In the genomic region with DNA sequence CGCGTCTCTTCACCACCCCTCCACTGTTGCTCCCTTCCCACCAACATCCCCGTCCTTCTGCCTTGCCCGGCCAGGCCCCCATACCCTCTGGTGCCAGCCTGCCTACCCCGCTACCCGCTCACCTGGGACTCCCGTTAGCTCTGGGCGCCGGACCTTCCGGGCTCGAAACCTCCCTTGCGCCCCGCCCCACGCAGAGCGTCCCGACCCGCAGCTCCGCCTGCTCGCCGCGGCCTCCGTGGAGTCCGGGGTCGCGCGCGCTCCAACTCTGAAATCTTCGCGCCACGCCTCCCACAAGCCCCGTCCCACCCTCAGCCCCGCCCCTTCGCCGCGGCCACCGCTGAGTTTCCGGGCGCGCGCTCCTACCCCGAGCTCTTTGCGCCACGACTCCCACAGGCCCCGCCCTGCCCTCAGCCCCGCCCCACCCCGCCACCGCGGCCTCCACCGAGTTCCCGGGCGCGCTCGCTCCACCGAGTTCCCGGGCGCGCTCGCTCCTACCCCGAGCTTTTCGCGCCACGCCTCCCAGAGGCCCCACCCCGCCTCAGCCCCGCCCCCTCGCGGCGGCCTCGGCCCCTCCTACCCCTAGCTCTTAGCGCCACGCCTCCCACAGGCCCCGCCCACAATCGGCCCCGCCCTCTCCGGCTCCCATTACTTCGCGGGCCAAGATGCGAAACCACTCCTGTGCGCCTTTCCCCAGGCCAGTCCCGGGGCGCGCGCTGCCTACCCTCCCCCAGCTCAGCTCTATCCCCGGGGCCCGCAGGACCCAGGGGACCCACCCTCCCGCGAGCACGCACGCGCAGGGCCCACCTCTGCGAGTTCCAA, we compare ENCODE assay signal across 1 cellular context.
TF ChIP-seq lines count a peak whose summit lies in the region.

A gene (minus strand): TSS at position 267 of the 819 bp plus-strand sequence. CDS start 5,617 bp downstream, outside the sequence.

TF ChIP-seq in HEK293, 187 proteins besides CTCF, POLR2A, EP300 and RAD21 (continued from another document and continues in another):
- TF ChIP-seq YY2 (tag by site-specific recombination; IDR thresholded peaks at IDR 0.05): no peak
- TF ChIP-seq ZSCAN30 (tag by site-specific recombination; IDR thresholded peaks at IDR 0.05): peak; percentile 33; the same call in 1 of the 2 replicates
- 0 out of 2 replicates have a peak, but pooled peaks have one; percentile 32 for TF ChIP-seq ZNF146 (tag by site-specific recombination; IDR thresholded peaks at IDR 0.05)
- TF ChIP-seq ZNF510 (tag by site-specific recombination; IDR thresholded peaks at IDR 0.05; ENCODE audit: insufficient replicate concordance): no peak
- TF ChIP-seq WT1 (tag by site-specific recombination; IDR thresholded peaks at IDR 0.05): peak; percentile 49
- TF ChIP-seq, protein P1, sequence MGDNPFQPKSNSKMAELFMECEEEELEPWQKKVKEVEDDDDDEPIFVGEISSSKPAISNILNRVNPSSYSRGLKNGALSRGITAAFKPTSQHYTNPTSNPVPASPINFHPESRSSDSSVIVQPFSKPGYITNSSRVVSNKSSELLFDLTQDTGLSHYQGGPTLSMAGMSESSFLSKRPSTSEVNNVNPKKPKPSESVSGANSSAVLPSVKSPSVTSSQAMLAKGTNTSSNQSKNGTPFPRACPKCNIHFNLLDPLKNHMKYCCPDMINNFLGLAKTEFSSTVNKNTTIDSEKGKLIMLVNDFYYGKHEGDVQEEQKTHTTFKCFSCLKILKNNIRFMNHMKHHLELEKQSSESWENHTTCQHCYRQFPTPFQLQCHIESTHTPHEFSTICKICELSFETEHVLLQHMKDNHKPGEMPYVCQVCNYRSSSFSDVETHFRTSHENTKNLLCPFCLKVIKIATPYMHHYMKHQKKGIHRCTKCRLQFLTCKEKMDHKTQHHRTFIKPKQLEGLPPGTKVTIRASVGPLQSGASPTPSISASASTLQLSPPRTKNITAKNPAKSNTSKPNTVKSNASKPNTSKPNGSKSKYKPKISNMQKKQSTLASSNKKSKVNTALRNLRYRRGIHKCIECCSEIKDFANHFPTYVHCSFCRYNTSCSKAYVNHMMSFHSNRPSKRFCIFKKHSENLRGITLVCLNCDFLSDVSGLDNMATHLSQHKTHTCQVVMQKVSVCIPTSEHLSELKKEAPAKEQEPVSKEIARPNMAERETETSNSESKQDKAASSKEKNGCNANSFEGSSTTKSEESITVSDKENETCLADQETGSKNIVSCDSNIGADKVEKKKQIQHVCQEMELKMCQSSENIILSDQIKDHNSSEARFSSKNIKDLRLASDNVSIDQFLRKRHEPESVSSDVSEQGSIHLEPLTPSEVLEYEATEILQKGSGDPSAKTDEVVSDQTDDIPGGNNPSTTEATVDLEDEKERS (tag by site-specific recombination; IDR thresholded peaks at IDR 0.05): 0 out of 2 replicates have a peak, but pooled peaks have one; percentile 58
- TF ChIP-seq, protein P2, sequence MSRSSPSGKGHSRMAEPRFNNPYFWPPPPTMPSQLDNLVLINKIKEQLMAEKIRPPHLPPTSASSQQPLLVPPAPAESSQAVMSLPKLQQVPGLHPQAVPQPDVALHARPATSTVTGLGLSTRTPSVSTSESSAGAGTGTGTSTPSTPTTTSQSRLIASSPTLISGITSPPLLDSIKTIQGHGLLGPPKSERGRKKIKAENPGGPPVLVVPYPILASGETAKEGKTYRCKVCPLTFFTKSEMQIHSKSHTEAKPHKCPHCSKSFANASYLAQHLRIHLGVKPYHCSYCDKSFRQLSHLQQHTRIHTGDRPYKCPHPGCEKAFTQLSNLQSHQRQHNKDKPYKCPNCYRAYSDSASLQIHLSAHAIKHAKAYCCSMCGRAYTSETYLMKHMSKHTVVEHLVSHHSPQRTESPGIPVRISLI (tag by site-specific recombination; IDR thresholded peaks at IDR 0.05): no peak
- TF ChIP-seq ZNF138 (tag by site-specific recombination; IDR thresholded peaks at IDR 0.05; ENCODE audit: borderline replicate concordance): no peak
- peak; percentile 84 for TF ChIP-seq KLF1 (tag by site-specific recombination; IDR thresholded peaks at IDR 0.05)
- TF ChIP-seq ZNF132 (tag by site-specific recombination; IDR thresholded peaks at IDR 0.05; ENCODE audit: borderline replicate concordance): no peak
- TF ChIP-seq, protein P3, sequence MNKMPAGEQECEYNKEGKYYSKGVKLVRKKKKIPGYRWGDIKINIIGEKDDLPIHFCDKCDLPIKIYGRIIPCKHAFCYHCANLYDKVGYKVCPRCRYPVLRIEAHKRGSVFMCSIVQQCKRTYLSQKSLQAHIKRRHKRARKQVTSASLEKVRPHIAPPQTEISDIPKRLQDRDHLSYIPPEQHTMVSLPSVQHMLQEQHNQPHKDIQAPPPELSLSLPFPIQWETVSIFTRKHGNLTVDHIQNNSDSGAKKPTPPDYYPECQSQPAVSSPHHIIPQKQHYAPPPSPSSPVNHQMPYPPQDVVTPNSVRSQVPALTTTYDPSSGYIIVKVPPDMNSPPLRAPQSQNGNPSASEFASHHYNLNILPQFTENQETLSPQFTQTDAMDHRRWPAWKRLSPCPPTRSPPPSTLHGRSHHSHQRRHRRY (tag by site-specific recombination; IDR thresholded peaks at IDR 0.05): no peak
- TF ChIP-seq GLIS1 (tag by site-specific recombination; IDR thresholded peaks at IDR 0.05): peak; percentile 98
- TF ChIP-seq ZNF324 (tag by site-specific recombination; IDR thresholded peaks at IDR 0.05): peak; percentile 80; the same call in 1 of the 2 replicates
- TF ChIP-seq GLI4 (tag by site-specific recombination; IDR thresholded peaks at IDR 0.05): no peak
- TF ChIP-seq, protein P4, sequence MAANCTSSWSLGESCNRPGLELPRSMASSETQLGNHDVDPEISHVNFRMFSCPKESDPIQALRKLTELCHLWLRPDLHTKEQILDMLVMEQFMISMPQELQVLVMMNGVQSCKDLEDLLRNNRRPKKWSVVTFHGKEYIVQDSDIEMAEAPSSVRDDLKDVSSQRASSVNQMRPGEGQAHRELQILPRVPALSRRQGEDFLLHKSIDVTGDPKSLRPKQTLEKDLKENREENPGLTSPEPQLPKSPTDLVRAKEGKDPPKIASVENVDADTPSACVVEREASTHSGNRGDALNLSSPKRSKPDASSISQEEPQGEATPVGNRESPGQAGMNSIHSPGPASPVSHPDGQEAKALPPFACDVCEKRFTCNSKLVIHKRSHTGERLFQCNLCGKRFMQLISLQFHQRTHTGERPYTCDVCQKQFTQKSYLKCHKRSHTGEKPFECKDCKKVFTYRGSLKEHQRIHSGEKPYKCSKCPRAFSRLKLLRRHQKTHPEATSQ (tag by site-specific recombination; IDR thresholded peaks at IDR 0.05): peak; percentile 88
- TF ChIP-seq, protein P5, sequence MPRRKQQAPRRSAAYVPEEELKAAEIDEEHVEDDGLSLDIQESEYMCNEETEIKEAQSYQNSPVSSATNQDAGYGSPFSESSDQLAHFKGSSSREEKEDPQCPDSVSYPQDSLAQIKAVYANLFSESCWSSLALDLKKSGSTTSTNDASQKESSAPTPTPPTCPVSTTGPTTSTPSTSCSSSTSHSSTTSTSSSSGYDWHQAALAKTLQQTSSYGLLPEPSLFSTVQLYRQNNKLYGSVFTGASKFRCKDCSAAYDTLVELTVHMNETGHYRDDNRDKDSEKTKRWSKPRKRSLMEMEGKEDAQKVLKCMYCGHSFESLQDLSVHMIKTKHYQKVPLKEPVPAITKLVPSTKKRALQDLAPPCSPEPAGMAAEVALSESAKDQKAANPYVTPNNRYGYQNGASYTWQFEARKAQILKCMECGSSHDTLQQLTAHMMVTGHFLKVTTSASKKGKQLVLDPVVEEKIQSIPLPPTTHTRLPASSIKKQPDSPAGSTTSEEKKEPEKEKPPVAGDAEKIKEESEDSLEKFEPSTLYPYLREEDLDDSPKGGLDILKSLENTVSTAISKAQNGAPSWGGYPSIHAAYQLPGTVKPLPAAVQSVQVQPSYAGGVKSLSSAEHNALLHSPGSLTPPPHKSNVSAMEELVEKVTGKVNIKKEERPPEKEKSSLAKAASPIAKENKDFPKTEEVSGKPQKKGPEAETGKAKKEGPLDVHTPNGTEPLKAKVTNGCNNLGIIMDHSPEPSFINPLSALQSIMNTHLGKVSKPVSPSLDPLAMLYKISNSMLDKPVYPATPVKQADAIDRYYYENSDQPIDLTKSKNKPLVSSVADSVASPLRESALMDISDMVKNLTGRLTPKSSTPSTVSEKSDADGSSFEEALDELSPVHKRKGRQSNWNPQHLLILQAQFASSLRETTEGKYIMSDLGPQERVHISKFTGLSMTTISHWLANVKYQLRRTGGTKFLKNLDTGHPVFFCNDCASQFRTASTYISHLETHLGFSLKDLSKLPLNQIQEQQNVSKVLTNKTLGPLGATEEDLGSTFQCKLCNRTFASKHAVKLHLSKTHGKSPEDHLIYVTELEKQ (tag by site-specific recombination; IDR thresholded peaks at IDR 0.05; ENCODE audit: borderline replicate concordance): no peak; the same call in 1 of the 2 replicates
- TF ChIP-seq SP7 (tag by site-specific recombination; IDR thresholded peaks at IDR 0.05): peak; percentile 86
- TF ChIP-seq, protein P6, sequence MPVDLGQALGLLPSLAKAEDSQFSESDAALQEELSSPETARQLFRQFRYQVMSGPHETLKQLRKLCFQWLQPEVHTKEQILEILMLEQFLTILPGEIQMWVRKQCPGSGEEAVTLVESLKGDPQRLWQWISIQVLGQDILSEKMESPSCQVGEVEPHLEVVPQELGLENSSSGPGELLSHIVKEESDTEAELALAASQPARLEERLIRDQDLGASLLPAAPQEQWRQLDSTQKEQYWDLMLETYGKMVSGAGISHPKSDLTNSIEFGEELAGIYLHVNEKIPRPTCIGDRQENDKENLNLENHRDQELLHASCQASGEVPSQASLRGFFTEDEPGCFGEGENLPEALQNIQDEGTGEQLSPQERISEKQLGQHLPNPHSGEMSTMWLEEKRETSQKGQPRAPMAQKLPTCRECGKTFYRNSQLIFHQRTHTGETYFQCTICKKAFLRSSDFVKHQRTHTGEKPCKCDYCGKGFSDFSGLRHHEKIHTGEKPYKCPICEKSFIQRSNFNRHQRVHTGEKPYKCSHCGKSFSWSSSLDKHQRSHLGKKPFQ (tag by site-specific recombination; IDR thresholded peaks at IDR 0.05): peak; percentile 19; the same call in 1 of the 2 replicates
- no peak for TF ChIP-seq ZNF426 (tag by site-specific recombination; IDR thresholded peaks at IDR 0.05)
- TF ChIP-seq ZNF629 (tag by site-specific recombination; IDR thresholded peaks at IDR 0.05): 0 out of 2 replicates have a peak, but pooled peaks have one; percentile 48
- TF ChIP-seq ZNF843 (tag by site-specific recombination; IDR thresholded peaks at IDR 0.05): peak; percentile 67
- TF ChIP-seq, protein P7, sequence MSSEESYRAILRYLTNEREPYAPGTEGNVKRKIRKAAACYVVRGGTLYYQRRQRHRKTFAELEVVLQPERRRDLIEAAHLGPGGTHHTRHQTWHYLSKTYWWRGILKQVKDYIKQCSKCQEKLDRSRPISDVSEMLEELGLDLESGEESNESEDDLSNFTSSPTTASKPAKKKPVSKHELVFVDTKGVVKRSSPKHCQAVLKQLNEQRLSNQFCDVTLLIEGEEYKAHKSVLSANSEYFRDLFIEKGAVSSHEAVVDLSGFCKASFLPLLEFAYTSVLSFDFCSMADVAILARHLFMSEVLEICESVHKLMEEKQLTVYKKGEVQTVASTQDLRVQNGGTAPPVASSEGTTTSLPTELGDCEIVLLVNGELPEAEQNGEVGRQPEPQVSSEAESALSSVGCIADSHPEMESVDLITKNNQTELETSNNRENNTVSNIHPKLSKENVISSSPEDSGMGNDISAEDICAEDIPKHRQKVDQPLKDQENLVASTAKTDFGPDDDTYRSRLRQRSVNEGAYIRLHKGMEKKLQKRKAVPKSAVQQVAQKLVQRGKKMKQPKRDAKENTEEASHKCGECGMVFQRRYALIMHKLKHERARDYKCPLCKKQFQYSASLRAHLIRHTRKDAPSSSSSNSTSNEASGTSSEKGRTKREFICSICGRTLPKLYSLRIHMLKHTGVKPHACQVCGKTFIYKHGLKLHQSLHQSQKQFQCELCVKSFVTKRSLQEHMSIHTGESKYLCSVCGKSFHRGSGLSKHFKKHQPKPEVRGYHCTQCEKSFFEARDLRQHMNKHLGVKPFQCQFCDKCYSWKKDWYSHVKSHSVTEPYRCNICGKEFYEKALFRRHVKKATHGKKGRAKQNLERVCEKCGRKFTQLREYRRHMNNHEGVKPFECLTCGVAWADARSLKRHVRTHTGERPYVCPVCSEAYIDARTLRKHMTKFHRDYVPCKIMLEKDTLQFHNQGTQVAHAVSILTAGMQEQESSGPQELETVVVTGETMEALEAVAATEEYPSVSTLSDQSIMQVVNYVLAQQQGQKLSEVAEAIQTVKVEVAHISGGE (tag by site-specific recombination; conservative IDR thresholded peaks at IDR 0.05; ENCODE audit: low read depth): peak; percentile 72
- TF ChIP-seq ZNF214 (tag by site-specific recombination; IDR thresholded peaks at IDR 0.05; ENCODE audit: borderline replicate concordance): no peak
- TF ChIP-seq ZNF174 (tag by site-specific recombination; IDR thresholded peaks at IDR 0.05): no peak
- TF ChIP-seq ZNF571 (tag by site-specific recombination; IDR thresholded peaks at IDR 0.05): no peak
- TF ChIP-seq, protein P8, sequence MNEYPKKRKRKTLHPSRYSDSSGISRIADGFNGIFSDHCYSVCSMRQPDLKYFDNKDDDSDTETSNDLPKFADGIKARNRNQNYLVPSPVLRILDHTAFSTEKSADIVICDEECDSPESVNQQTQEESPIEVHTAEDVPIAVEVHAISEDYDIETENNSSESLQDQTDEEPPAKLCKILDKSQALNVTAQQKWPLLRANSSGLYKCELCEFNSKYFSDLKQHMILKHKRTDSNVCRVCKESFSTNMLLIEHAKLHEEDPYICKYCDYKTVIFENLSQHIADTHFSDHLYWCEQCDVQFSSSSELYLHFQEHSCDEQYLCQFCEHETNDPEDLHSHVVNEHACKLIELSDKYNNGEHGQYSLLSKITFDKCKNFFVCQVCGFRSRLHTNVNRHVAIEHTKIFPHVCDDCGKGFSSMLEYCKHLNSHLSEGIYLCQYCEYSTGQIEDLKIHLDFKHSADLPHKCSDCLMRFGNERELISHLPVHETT (tag by site-specific recombination; IDR thresholded peaks at IDR 0.05): 0 out of 2 replicates have a peak, but pooled peaks have one; percentile 59
- TF ChIP-seq ZNF175 (tag by site-specific recombination; IDR thresholded peaks at IDR 0.05): no peak
- TF ChIP-seq, protein P9, sequence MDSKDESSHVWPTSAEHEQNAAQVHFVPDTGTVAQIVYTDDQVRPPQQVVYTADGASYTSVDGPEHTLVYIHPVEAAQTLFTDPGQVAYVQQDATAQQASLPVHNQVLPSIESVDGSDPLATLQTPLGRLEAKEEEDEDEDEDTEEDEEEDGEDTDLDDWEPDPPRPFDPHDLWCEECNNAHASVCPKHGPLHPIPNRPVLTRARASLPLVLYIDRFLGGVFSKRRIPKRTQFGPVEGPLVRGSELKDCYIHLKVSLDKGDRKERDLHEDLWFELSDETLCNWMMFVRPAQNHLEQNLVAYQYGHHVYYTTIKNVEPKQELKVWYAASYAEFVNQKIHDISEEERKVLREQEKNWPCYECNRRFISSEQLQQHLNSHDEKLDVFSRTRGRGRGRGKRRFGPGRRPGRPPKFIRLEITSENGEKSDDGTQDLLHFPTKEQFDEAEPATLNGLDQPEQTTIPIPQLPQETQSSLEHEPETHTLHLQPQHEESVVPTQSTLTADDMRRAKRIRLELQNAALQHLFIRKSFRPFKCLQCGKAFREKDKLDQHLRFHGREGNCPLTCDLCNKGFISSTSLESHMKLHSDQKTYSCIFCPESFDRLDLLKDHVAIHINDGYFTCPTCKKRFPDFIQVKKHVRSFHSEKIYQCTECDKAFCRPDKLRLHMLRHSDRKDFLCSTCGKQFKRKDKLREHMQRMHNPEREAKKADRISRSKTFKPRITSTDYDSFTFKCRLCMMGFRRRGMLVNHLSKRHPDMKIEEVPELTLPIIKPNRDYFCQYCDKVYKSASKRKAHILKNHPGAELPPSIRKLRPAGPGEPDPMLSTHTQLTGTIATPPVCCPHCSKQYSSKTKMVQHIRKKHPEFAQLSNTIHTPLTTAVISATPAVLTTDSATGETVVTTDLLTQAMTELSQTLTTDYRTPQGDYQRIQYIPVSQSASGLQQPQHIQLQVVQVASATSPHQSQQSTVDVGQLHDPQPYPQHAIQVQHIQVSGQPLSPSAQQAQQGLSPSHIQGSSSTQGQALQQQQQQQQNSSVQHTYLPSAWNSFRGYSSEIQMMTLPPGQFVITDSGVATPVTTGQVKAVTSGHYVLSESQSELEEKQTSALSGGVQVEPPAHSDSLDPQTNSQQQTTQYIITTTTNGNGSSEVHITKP (tag by site-specific recombination; IDR thresholded peaks at IDR 0.05): peak; percentile 80
